ENCODE assay signal across 1 cellular context in the genomic region with DNA sequence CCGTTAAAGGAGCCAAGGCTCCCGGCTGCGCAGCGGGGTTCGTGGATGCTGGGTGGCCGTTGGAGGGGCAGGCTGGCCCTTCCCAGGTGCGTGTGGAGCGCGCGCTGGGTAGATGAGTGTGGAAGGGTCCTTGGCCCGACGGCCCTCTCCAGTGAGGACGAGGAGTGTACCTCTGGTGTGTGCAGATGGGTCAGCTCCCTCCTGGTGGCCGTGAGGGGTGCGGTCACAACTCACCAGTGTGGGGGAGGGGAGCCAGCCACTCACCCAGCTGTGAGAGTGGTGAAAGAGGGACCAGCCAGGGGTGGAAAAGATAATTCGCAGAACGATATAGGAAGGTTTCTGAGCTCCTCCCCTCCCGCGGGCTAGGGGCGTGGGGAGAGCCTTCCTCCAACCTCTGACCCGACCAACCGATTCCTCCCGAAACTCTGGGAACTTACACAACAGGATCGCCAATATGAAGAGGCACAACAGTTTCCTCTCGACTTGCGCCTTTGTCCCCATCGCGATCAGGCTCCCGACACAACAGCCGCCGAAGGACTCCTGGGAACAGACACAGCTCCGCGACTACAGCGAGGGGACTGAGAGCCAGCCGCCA.
TF ChIP-seq lines count a peak whose summit lies in the region.

Gene F11R, minus strand, starts transcription at position 580 of the 595 bp plus-strand sequence. Its CDS starts 79 bp downstream, at position 501.

TF ChIP-seq in HEK293, 187 proteins besides CTCF, POLR2A, EP300 and RAD21 (continued from another document and continues in another):
- TF ChIP-seq PATZ1 (tag by site-specific recombination; IDR thresholded peaks at IDR 0.05) (peak; percentile 57; the same call in 1 of the 2 replicates), ZNF830 (tag by site-specific recombination; IDR thresholded peaks at IDR 0.05; ENCODE audit: low read depth) (no peak), ZNF560 (tag by site-specific recombination; IDR thresholded peaks at IDR 0.05; ENCODE audit: borderline replicate concordance) (no peak), ZNF433 (tag by site-specific recombination; IDR thresholded peaks at IDR 0.05; ENCODE audit: low read depth) (no peak), ZNF311 (tag by site-specific recombination; IDR thresholded peaks at IDR 0.05; ENCODE audit: borderline replicate concordance) (no peak), ZNF354C (tag by site-specific recombination; IDR thresholded peaks at IDR 0.05; ENCODE audit: borderline replicate concordance, low read depth) (no peak), ZFHX2 (tag by site-specific recombination; conservative IDR thresholded peaks at IDR 0.05) (no peak), PRDM2 (tag by site-specific recombination; IDR thresholded peaks at IDR 0.05; ENCODE audit: borderline replicate concordance) (no peak), ZNF670 (tag by site-specific recombination; IDR thresholded peaks at IDR 0.05; ENCODE audit: low read depth) (no peak), GLI4 (tag by site-specific recombination; IDR thresholded peaks at IDR 0.05) (no peak), KLF7 (tag by site-specific recombination; IDR thresholded peaks at IDR 0.05; ENCODE audit: borderline replicate concordance) (peak; percentile 35; the same call in 1 of the 2 replicates), ZNF571 (tag by site-specific recombination; IDR thresholded peaks at IDR 0.05) (no peak), ZNF350 (tag by site-specific recombination; IDR thresholded peaks at IDR 0.05) (no peak), ZNF19 (tag by site-specific recombination; IDR thresholded peaks at IDR 0.05; ENCODE audit: low read depth) (no peak), FEZF1 (tag by site-specific recombination; IDR thresholded peaks at IDR 0.05) (no peak), MZF1 (tag by site-specific recombination; IDR thresholded peaks at IDR 0.05; ENCODE audit: borderline replicate concordance) (no peak), ZSCAN16 (tag by site-specific recombination; IDR thresholded peaks at IDR 0.05) (no peak), ZNF23 (tag by site-specific recombination; IDR thresholded peaks at IDR 0.05; ENCODE audit: borderline replicate concordance) (no peak), SALL2 (tag by site-specific recombination; IDR thresholded peaks at IDR 0.05; ENCODE audit: borderline replicate concordance) (no peak), ZNF157 (tag by site-specific recombination; IDR thresholded peaks at IDR 0.05) (no peak), GLI2 (tag by site-specific recombination; IDR thresholded peaks at IDR 0.05; ENCODE audit: borderline replicate concordance, low read depth) (no peak), ZNF184 (tag by site-specific recombination; IDR thresholded peaks at IDR 0.05) (no peak), YY2 (tag by site-specific recombination; IDR thresholded peaks at IDR 0.05) (no peak), KLF16 (tag by site-specific recombination; IDR thresholded peaks at IDR 0.05) (peak; percentile 71; the same call in 1 of the 2 replicates), ZNF391 (tag by site-specific recombination; IDR thresholded peaks at IDR 0.05; ENCODE audit: borderline replicate concordance, low read depth) (0 out of 2 replicates have a peak, but pooled peaks have one; percentile 47), ZNF580 (tag by site-specific recombination; IDR thresholded peaks at IDR 0.05) (0 out of 2 replicates have a peak, but pooled peaks have one; percentile 25), ZNF76 (tag by site-specific recombination; IDR thresholded peaks at IDR 0.05; ENCODE audit: borderline replicate concordance, low read depth) (peak; percentile 71; the same call in 1 of the 2 replicates), RBAK (tag by site-specific recombination; IDR thresholded peaks at IDR 0.05) (no peak), KLF17 (tag by site-specific recombination; IDR thresholded peaks at IDR 0.05) (peak; percentile 44; the same call in 1 of the 2 replicates), ZNF280D (tag by site-specific recombination; IDR thresholded peaks at IDR 0.05) (no peak), BCL11A (tag by site-specific recombination; IDR thresholded peaks at IDR 0.05; ENCODE audit: low read depth) (no peak), IKZF3 (tag by site-specific recombination; IDR thresholded peaks at IDR 0.05) (peak; percentile 15; the same call in 1 of the 2 replicates), ZNF600 (tag by site-specific recombination; IDR thresholded peaks at IDR 0.05) (no peak), KLF9 (tag by site-specific recombination; IDR thresholded peaks at IDR 0.05; ENCODE audit: low read depth) (peak; percentile 78), TCF7L2 (IDR thresholded peaks at IDR 0.05; ENCODE audit: borderline replicate concordance, low read depth, low read length) (no peak), ZNF2 (tag by site-specific recombination; IDR thresholded peaks at IDR 0.05) (peak; percentile 72), ZFP69B (tag by site-specific recombination; IDR thresholded peaks at IDR 0.05) (0 out of 2 replicates have a peak, but pooled peaks have one; percentile 24), SP3 (tag by site-specific recombination; IDR thresholded peaks at IDR 0.05) (peak; percentile 77; the same call in 1 of the 2 replicates)
- TF ChIP-seq, protein P1, sequence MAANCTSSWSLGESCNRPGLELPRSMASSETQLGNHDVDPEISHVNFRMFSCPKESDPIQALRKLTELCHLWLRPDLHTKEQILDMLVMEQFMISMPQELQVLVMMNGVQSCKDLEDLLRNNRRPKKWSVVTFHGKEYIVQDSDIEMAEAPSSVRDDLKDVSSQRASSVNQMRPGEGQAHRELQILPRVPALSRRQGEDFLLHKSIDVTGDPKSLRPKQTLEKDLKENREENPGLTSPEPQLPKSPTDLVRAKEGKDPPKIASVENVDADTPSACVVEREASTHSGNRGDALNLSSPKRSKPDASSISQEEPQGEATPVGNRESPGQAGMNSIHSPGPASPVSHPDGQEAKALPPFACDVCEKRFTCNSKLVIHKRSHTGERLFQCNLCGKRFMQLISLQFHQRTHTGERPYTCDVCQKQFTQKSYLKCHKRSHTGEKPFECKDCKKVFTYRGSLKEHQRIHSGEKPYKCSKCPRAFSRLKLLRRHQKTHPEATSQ (tag by site-specific recombination; IDR thresholded peaks at IDR 0.05) = 0 out of 2 replicates have a peak, but pooled peaks have one; percentile 45
- TF ChIP-seq, protein P2, sequence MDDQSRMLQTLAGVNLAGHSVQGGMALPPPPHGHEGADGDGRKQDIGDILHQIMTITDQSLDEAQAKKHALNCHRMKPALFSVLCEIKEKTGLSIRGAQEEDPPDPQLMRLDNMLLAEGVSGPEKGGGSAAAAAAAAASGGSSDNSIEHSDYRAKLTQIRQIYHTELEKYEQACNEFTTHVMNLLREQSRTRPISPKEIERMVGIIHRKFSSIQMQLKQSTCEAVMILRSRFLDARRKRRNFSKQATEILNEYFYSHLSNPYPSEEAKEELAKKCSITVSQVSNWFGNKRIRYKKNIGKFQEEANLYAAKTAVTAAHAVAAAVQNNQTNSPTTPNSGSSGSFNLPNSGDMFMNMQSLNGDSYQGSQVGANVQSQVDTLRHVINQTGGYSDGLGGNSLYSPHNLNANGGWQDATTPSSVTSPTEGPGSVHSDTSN (CRISPR knock-in tag; IDR thresholded peaks at IDR 0.05) = no peak; the same call in 1 of the 2 replicates
- TF ChIP-seq, protein P3, sequence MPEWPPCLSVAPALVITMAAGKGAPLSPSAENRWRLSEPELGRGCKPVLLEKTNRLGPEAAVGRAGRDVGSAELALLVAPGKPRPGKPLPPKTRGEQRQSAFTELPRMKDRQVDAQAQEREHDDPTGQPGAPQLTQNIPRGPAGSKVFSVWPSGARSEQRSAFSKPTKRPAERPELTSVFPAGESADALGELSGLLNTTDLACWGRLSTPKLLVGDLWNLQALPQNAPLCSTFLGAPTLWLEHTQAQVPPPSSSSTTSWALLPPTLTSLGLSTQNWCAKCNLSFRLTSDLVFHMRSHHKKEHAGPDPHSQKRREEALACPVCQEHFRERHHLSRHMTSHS (tag by site-specific recombination; IDR thresholded peaks at IDR 0.05) = no peak
- TF ChIP-seq, protein P4, sequence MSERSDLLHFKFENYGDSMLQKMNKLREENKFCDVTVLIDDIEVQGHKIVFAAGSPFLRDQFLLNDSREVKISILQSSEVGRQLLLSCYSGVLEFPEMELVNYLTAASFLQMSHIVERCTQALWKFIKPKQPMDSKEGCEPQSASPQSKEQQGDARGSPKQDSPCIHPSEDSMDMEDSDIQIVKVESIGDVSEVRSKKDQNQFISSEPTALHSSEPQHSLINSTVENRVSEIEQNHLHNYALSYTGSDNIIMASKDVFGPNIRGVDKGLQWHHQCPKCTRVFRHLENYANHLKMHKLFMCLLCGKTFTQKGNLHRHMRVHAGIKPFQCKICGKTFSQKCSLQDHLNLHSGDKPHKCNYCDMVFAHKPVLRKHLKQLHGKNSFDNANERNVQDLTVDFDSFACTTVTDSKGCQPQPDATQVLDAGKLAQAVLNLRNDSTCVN (tag by site-specific recombination; optimal IDR thresholded peaks at IDR 0.05) = peak; percentile 37
